33 cellular contexts compared by ENCODE assay signal in genomic region chr17:61716225-61716829, GRCh38.
"Had no signal": no experiment of that assay in that cellular context is flagged by ENCODE, and none has a peak within 500 bp of the region (broad histone marks: within the 10 kb centered on the region; RNA-seq: fewer than 3 reads in every experiment).

No MANE protein-coding gene starts in this region.

- H3K27ac ChIP-seq: adrenal gland, body of pancreas, brain microvascular endothelial cell, breast epithelium, VCaP had no signal

- H3K36me3 ChIP-seq: adrenal gland, brain microvascular endothelial cell, breast epithelium had no signal

- H3K4me1 ChIP-seq: adrenal gland, body of pancreas, breast epithelium had no signal

- H3K4me3 ChIP-seq: adrenal gland, body of pancreas, breast epithelium had no signal

- H3K27me3 ChIP-seq: adrenal gland, body of pancreas, brain microvascular endothelial cell, breast epithelium had no signal

- H3K9me3 ChIP-seq: adrenal gland, body of pancreas had no signal

- DNase-seq: activated B cell treated with CpG ODN at 0.5 μM for 24 hours; activated CD4-positive, alpha-beta memory T cell treated with anti-CD3 and anti-CD28 coated beads for 36 hours; activated CD4-positive, alpha-beta T cell treated with anti-CD3 and anti-CD28 coated beads for 4 hours; activated CD4-positive, alpha-beta T cell treated with anti-CD3 and anti-CD28 coated beads, Interleukin-2, amount 10 ng/mL, durations not matched to agents 24 days and 14 days; activated CD4-positive, alpha-beta T cell treated with anti-CD3 and anti-CD28 coated beads, Interleukin-2, amount 50 U/mL, for 1 hour; activated CD4-positive, alpha-beta T cell treated with anti-CD3 and anti-CD28 coated beads, Interleukin-2, amount 50 U/mL, for 4 hours; activated CD4-positive, CD25-positive, alpha-beta regulatory T cell treated with anti-CD3 and anti-CD28 coated beads, Interleukin-2, amount 50 U/mL, for 72 hours; activated CD8-positive, alpha-beta memory T cell treated with anti-CD3 and anti-CD28 coated beads, Interleukin-2, amount 50 U/mL, for 4 hours; activated CD8-positive, alpha-beta T cell treated with anti-CD3 and anti-CD28 coated beads for 36 hours; activated effector memory CD4-positive, alpha-beta T cell treated with anti-CD3 and anti-CD28 coated beads, Interleukin-2, amount 50 U/mL, for 16 hours; activated gamma-delta T cell treated with Interleukin-2 at 50 U/mL for 16 hours; activated naive CD4-positive, alpha-beta T cell; activated naive CD4-positive, alpha-beta T cell treated with anti-CD3 and anti-CD28 coated beads for 36 hours; activated naive CD4-positive, alpha-beta T cell treated with anti-CD3 and anti-CD28 coated beads, Interleukin-2, amount 50 U/mL, for 16 hours; activated naive CD8-positive, alpha-beta T cell treated with anti-CD3 and anti-CD28 coated beads for 36 hours; activated T-cell treated with anti-CD3 and anti-CD28 coated beads for 4 hours; activated T-cell treated with anti-CD3 and anti-CD28 coated beads, Interleukin-2, amount 50 U/mL, for 1 hour; activated T-cell treated with anti-CD3 and anti-CD28 coated beads, Interleukin-2, amount 50 U/mL, for 4 hours; activated T-cell treated with anti-CD3 and anti-CD28 coated beads, Interleukin-2, amount 50 U/mL, for 72 hours; adrenal gland; amniotic stem cell; aorta; body of pancreas; brain microvascular endothelial cell; central memory CD4-positive, alpha-beta T cell; T-helper 2 cell; T-helper 9 cell had no signal

- ATAC-seq: activated CD8-positive, alpha-beta T cell treated with anti-CD3 and anti-CD28 coated beads for 36 hours; activated naive CD4-positive, alpha-beta T cell treated with anti-CD3 and anti-CD28 coated beads, Interleukin-2, amount 50 U/mL, for 72 hours; activated T-cell treated with anti-CD3 and anti-CD28 coated beads, Interleukin-2, amount 50 U/mL, for 4 hours; activated T-cell treated with anti-CD3 and anti-CD28 coated beads, Interleukin-2, amount 50 U/mL, for 72 hours; activated T-helper 17 cell treated with anti-CD3 and anti-CD28 coated beads, Interleukin-2, amount 50 U/mL, for 72 hours; body of pancreas had no signal

- FAIRE-seq: astrocyte, TTC549 had no signal
